Comparison of ENCODE assay signal across 17 cellular contexts in the genomic region with DNA sequence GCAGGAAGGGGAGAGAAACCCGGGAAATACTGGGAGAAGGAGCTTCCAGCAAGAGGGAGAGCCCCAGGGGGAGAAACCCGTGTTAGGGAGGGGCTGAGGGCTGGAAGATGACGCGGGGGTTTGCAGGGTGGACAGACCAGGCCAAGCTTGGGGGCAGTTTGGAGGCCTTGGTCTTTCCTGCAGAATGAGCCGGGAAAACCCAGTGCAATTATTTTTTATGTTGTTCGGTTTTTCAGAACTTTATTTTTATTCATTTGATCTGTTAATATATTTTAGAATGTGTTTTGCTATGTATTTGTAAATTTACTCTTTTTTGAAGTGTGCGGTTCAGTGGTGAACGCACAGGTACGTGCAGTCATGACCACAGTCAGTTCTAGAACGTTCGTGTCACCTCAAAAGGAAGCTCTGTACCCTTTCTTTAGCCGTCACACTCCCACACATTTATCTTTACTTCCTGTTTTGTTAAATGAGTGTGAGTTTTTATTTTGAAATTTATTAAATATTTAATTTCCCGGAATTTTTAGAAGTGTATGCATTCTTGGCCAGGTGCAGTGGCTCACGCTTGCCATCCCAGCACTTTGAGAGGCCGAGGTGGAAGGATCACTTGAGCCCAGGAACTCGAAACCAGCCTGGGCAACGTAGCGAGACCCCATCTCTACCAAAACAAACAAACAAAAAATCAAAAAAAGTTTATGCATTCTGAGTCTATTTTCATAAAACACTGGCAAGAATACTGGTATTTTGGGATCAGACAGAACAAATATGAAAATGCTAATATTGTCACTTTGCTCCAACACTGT.
DNase-seq lines count a peak whose midpoint lies in the region; ATAC-seq and TF ChIP-seq lines count a peak whose summit lies in the region.
"Had no signal": no experiment of that assay in that cellular context is flagged by ENCODE, and none has a peak within 500 bp of the region (broad histone marks: within the 10 kb centered on the region; RNA-seq: fewer than 3 reads in every experiment).

No MANE protein-coding gene starts in this region.

- no peaks in the 10 kb centered on the region for H3K27me3 ChIP-seq in GM23338 (ENCODE audit: insufficient read depth)
- H3K27me3 ChIP-seq: BE2C had no signal

- no peaks in the 10 kb centered on the region for H3F3A ChIP-seq in GM23338 (replicated peaks; ENCODE audit: low read depth)

- H3K4me1 ChIP-seq in GM23338 (ENCODE audit: insufficient read depth): peaks cover 12% of the 10 kb centered on the region
- H3K4me1 ChIP-seq: BE2C had no signal

- DNase-seq in cardiac septum (ENCODE audit: low spot score): peak; percentile 31
- no peak for DNase-seq in left ventricle myocardium superior
- no peak for DNase-seq in GM23338 (ENCODE audit: low spot score)
- no peak for DNase-seq in WTC11 (ENCODE audit: low spot score)
- DNase-seq in stimulated activated naive B cell treated with anti-CD40 and anti-IgM and Interleukin-4, amounts not matched to agents 10 μg/mL and 1 μg/mL and 100 μg/mL, for 72 hours: no peak
- no peak for DNase-seq in GM13976 (ENCODE audit: low spot score)
- DNase-seq in SKM-1 treated with dmso at 0.1 percent for 144 hours (lab: John Stamatoyannopoulos, UW; ENCODE audit: unreplicated experiment): no peak
- DNase-seq in DMS79 treated with DMSO at 0.1 percent for 48 hours (lab: John Stamatoyannopoulos, UW): no peak
- DNase-seq: ACHN; BE2C; C1 segment of cervical spinal cord; CD4-positive, CD25-positive, alpha-beta regulatory T cell; DND-41; EL; GOT3; HFFc6 had no signal

- POLR2A ChIA-PET in WTC11 (lab: Charles Lee): no interaction called here

- CTCF ChIA-PET in WTC11 (lab: Charles Lee): interaction anchor here (0.6 to 2.8 kb wide), 4 partner anchors 15 to 551 kb away, joined by 3 to 9 read pairs (median 4); no protein-coding TSS in a partner anchor

- H3K9me3 Mint-ChIP-seq in GM23338: peaks cover 8% of the 10 kb centered on the region
- peaks cover 16% of the 10 kb centered on the region for H3K9me3 Mint-ChIP-seq in WTC11
- H3K9me3 Mint-ChIP-seq in stimulated activated naive B cell treated with anti-CD40 and anti-IgM and Interleukin-4, amounts not matched to agents 10 μg/mL and 1 μg/mL and 100 μg/mL, for 72 hours: peaks cover 11 to 14% of the 10 kb centered on the region in 2 donors

- H3K79me2 ChIP-seq in GM23338 (replicated peaks; ENCODE audit: insufficient read depth): no peaks in the 10 kb centered on the region

- no peak for TF ChIP-seq CTCF in GM23338 (conservative IDR thresholded peaks at IDR 0.05; ENCODE audit: low read depth in 2 of 2)
- no peak for TF ChIP-seq CTCF in WTC11 (IDR thresholded peaks at IDR 0.05)
- no peak for TF ChIP-seq CTCF in GM13976 (IDR thresholded peaks at IDR 0.05; ENCODE audit: borderline replicate concordance, control extremely low read depth, extremely low read depth, insufficient read depth, missing control alignments)

- H3K4me3 ChIP-seq in GM23338: no peak overlapping the region

- in situ Hi-C loops in GM13976 (cut with MboI; ENCODE audit: low sequenced_read_pairs, unreplicated experiment): no loop called here

- H3K36me3 ChIP-seq in GM23338 (ENCODE audit: insufficient read depth): no peaks in the 10 kb centered on the region
- H3K36me3 ChIP-seq: BE2C had no signal

- H4K20me1 ChIP-seq in GM23338 (replicated peaks; ENCODE audit: insufficient read depth): no peaks in the 10 kb centered on the region

- H3K27me3 Mint-ChIP-seq in GM23338 (ENCODE audit: insufficient read depth, low read depth, poor library complexity): peaks cover 10% of the 10 kb centered on the region
- H3K27me3 Mint-ChIP-seq in WTC11 (ENCODE audit: low read depth): no peaks in the 10 kb centered on the region; the same call in 1 of the 2 replicates
- H3K27me3 Mint-ChIP-seq in stimulated activated naive B cell treated with anti-CD40 and anti-IgM and Interleukin-4, amounts not matched to agents 10 μg/mL and 1 μg/mL and 100 μg/mL, for 72 hours: no peaks in the 10 kb centered on the region
- H3K27me3 Mint-ChIP-seq: CD4-positive, CD25-positive, alpha-beta regulatory T cell had no signal

- ATAC-seq in left ventricle myocardium superior (no peak), GM23338 (no peak; the same call in 2 of the 3 replicates), WTC11 (no peak)
- ATAC-seq in stimulated activated naive B cell treated with anti-CD40 and anti-IgM and Interleukin-4, amounts not matched to agents 10 μg/mL and 1 μg/mL and 100 μg/mL, for 72 hours (replicated peaks): peak; percentile 56 to 59

- H3K27ac Mint-ChIP-seq in GM23338: peak overlapping the region; percentile 7; the same call in 1 of the 2 replicates
- H3K27ac Mint-ChIP-seq in WTC11: peak overlapping the region; percentile 75
- no peak overlapping the region for H3K27ac Mint-ChIP-seq in stimulated activated naive B cell treated with anti-CD40 and anti-IgM and Interleukin-4, amounts not matched to agents 10 μg/mL and 1 μg/mL and 100 μg/mL, for 72 hours
- H3K27ac Mint-ChIP-seq: HFFc6 had no signal

- H2AFZ ChIP-seq in GM23338: 0 out of 2 replicates have a peak overlapping the region, but pooled peaks have one; percentile 63

- intact Hi-C loops in cardiac septum (cut with DNase I) (no loop called here), left ventricle myocardium superior (cut with micrococcal nuclease) (no loop called here)

- H3K36me3 Mint-ChIP-seq in GM23338 (ENCODE audit: low read depth) (peaks cover 19% of the 10 kb centered on the region), WTC11 (peaks cover 19% of the 10 kb centered on the region)
- H3K36me3 Mint-ChIP-seq in stimulated activated naive B cell treated with anti-CD40 and anti-IgM and Interleukin-4, amounts not matched to agents 10 μg/mL and 1 μg/mL and 100 μg/mL, for 72 hours: peaks cover 2 to 7% of the 10 kb centered on the region in 2 donors
- H3K36me3 Mint-ChIP-seq: CD4-positive, CD25-positive, alpha-beta regulatory T cell had no signal

- H3K4me3 Mint-ChIP-seq in GM23338 (no peak overlapping the region), WTC11 (no peak overlapping the region)
- H3K4me3 Mint-ChIP-seq in stimulated activated naive B cell treated with anti-CD40 and anti-IgM and Interleukin-4, amounts not matched to agents 10 μg/mL and 1 μg/mL and 100 μg/mL, for 72 hours: no peak overlapping the region
- H3K4me3 Mint-ChIP-seq: CD4-positive, CD25-positive, alpha-beta regulatory T cell; HFFc6 had no signal

- H3K4me1 Mint-ChIP-seq in GM23338 (peaks cover 38% of the 10 kb centered on the region), WTC11 (peaks cover 41% of the 10 kb centered on the region)
- H3K4me1 Mint-ChIP-seq in stimulated activated naive B cell treated with anti-CD40 and anti-IgM and Interleukin-4, amounts not matched to agents 10 μg/mL and 1 μg/mL and 100 μg/mL, for 72 hours: peaks cover 3 to 7% of the 10 kb centered on the region in 2 donors

- H3K4me2 ChIP-seq in GM23338: peak overlapping the region; percentile 63
- H3K4me2 ChIP-seq: KMS-11 had no signal

- H3K9me2 ChIP-seq in GM23338 (ENCODE audit: insufficient read depth): no peaks in the 10 kb centered on the region

- H3K27ac ChIP-seq in GM23338 (ENCODE audit: low read depth): 0 out of 2 replicates have a peak overlapping the region, but pooled peaks have one; percentile 55
- H3K27ac ChIP-seq: KMS-11 had no signal

TF ChIP-seq in WTC11, 78 proteins besides CTCF, POLR2A, EP300 and RAD21:
- TF ChIP-seq, protein P1, sequence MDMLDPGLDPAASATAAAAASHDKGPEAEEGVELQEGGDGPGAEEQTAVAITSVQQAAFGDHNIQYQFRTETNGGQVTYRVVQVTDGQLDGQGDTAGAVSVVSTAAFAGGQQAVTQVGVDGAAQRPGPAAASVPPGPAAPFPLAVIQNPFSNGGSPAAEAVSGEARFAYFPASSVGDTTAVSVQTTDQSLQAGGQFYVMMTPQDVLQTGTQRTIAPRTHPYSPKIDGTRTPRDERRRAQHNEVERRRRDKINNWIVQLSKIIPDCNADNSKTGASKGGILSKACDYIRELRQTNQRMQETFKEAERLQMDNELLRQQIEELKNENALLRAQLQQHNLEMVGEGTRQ (CRISPR knock-in tag; IDR thresholded peaks at IDR 0.05): no peak
- TF ChIP-seq ZBTB21 (CRISPR knock-in tag; IDR thresholded peaks at IDR 0.05; ENCODE audit: borderline replicate concordance): no peak
- TF ChIP-seq NR3C1 (CRISPR knock-in tag; conservative IDR thresholded peaks at IDR 0.05; ENCODE audit: low read depth): no peak
- no peak for TF ChIP-seq ZNF416 (CRISPR knock-in tag; IDR thresholded peaks at IDR 0.05)
- TF ChIP-seq, protein P2, sequence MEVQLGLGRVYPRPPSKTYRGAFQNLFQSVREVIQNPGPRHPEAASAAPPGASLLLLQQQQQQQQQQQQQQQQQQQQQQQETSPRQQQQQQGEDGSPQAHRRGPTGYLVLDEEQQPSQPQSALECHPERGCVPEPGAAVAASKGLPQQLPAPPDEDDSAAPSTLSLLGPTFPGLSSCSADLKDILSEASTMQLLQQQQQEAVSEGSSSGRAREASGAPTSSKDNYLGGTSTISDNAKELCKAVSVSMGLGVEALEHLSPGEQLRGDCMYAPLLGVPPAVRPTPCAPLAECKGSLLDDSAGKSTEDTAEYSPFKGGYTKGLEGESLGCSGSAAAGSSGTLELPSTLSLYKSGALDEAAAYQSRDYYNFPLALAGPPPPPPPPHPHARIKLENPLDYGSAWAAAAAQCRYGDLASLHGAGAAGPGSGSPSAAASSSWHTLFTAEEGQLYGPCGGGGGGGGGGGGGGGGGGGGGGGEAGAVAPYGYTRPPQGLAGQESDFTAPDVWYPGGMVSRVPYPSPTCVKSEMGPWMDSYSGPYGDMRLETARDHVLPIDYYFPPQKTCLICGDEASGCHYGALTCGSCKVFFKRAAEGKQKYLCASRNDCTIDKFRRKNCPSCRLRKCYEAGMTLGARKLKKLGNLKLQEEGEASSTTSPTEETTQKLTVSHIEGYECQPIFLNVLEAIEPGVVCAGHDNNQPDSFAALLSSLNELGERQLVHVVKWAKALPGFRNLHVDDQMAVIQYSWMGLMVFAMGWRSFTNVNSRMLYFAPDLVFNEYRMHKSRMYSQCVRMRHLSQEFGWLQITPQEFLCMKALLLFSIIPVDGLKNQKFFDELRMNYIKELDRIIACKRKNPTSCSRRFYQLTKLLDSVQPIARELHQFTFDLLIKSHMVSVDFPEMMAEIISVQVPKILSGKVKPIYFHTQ (CRISPR knock-in tag; IDR thresholded peaks at IDR 0.05): no peak
- TF ChIP-seq ZNF121 (CRISPR knock-in tag; IDR thresholded peaks at IDR 0.05): peak; percentile 69; the same call in 1 of the 2 replicates
- TF ChIP-seq FOXP1 (CRISPR knock-in tag; IDR thresholded peaks at IDR 0.05; ENCODE audit: borderline replicate concordance): no peak

Comparison
In these comparisons a context has a peak if more than half of its experiments do, and no peak if none do; other contexts are left out.
1. ATAC-seq: peak in stimulated activated naive B cell treated with anti-CD40 and anti-IgM and Interleukin-4, amounts not matched to agents 10 μg/mL and 1 μg/mL and 100 μg/mL, for 72 hours (2 of 2); none in left ventricle myocardium superior (single experiment), GM23338 (single experiment) and WTC11 (single experiment).